In genomic region chr18:79413901-79414300, GRCh38 we compare ENCODE assay signal across 19 cellular contexts. TPM values are rescaled to one million over a fixed set of nuclear protein-coding genes. Genes with fewer than 3 reads are reported as not detected.
DNase-seq lines count a peak whose midpoint lies in the region; ATAC-seq and TF ChIP-seq lines count a peak whose summit lies in the region.
"Had no signal": no experiment of that assay in that cellular context is flagged by ENCODE, and none has a peak within 500 bp of the region (broad histone marks: within the 10 kb centered on the region; RNA-seq: fewer than 3 reads in every experiment).

No MANE protein-coding gene starts in this region.

- POLR2A ChIA-PET in CD4-positive, alpha-beta T cell (lab: Charles Lee): no interaction called here

- TF ChIP-seq CTCF in CD4-positive, alpha-beta T cell (IDR thresholded peaks at IDR 0.05): no peak

- H3K9me3 ChIP-seq in CD4-positive, alpha-beta T cell (ENCODE audit: control insufficient read depth, low read length): no peaks in the 10 kb centered on the region
- H3K9me3 ChIP-seq: BLaER1 treated with 17β-estradiol and CSF1 and Interleukin-3, amounts not matched to agents 10 nM and 100 nM; Caco-2; HAP-1 had no signal

- H3K27ac ChIP-seq in CD4-positive, alpha-beta T cell (ENCODE audit: low read depth, low read length): no peak overlapping the region
- H3K27ac ChIP-seq: BLaER1 treated with 17β-estradiol and CSF1 and Interleukin-3, amounts not matched to agents 10 nM and 100 nM had no signal

- intact Hi-C loops in activated CD4-positive, alpha-beta T cell treated with anti-CD3 and anti-CD28 coated beads, Interleukin-2, amount 10 ng/mL, durations not matched to agents 24 days and 14 days (cut with micrococcal nuclease): no loop called here
- intact Hi-C loops in CD4-positive, alpha-beta T cell (cut with DNase I, micrococcal nuclease): no loop called here
- intact Hi-C loops in posterior vena cava (cut with DNase I): no loop called here

- peaks cover 41% of the 10 kb centered on the region for H3K36me3 Mint-ChIP-seq in activated CD4-positive, alpha-beta T cell treated with anti-CD3 and anti-CD28 coated beads, Interleukin-2, amount 10 ng/mL, durations not matched to agents 24 days and 14 days (ENCODE audit: low read depth)
- H3K36me3 Mint-ChIP-seq in CD4-positive, alpha-beta T cell (ENCODE audit: low read depth): peaks cover 48% of the 10 kb centered on the region

- H3K27me3 ChIP-seq in CD4-positive, alpha-beta T cell (ENCODE audit: control insufficient read depth, insufficient read depth, low read length): no peaks in the 10 kb centered on the region

- no peak overlapping the region for H3K4me3 Mint-ChIP-seq in activated CD4-positive, alpha-beta T cell treated with anti-CD3 and anti-CD28 coated beads, Interleukin-2, amount 10 ng/mL, durations not matched to agents 24 days and 14 days
- H3K4me3 Mint-ChIP-seq in CD4-positive, alpha-beta T cell: no peak overlapping the region

- ATAC-seq in CD4-positive, alpha-beta T cell (ENCODE audit: poor library complexity): no peak
- ATAC-seq: Panc1 had no signal

- no peaks in the 10 kb centered on the region for H3K27me3 Mint-ChIP-seq in activated CD4-positive, alpha-beta T cell treated with anti-CD3 and anti-CD28 coated beads, Interleukin-2, amount 10 ng/mL, durations not matched to agents 24 days and 14 days
- no peaks in the 10 kb centered on the region for H3K27me3 Mint-ChIP-seq in CD4-positive, alpha-beta T cell

- H3K27ac Mint-ChIP-seq in activated CD4-positive, alpha-beta T cell treated with anti-CD3 and anti-CD28 coated beads, Interleukin-2, amount 10 ng/mL, durations not matched to agents 24 days and 14 days: peak overlapping the region; percentile 8
- H3K27ac Mint-ChIP-seq in CD4-positive, alpha-beta T cell: peak overlapping the region; percentile 66

- no peak for DNase-seq in activated CD4-positive, alpha-beta T cell treated with anti-CD3 and anti-CD28 coated beads, Interleukin-2, amount 10 ng/mL, durations not matched to agents 24 days and 14 days
- no peak for DNase-seq in activated CD4-positive, alpha-beta T cell treated with anti-CD3 and anti-CD28 coated beads, Interleukin-2, amount 50 U/mL, for 4 hours
- DNase-seq in CD4-positive, alpha-beta T cell: no peak
- peak; percentile 39 for DNase-seq in epidermal melanocyte (ENCODE audit: insufficient read length, low spot score)
- peak; percentile 53 for DNase-seq in posterior vena cava (ENCODE audit: low spot score)
- DNase-seq in NCI-H187 (lab: John Stamatoyannopoulos, UW): no peak
- no peak for DNase-seq in UCSD-AML1 (lab: John Stamatoyannopoulos, UW; ENCODE audit: unreplicated experiment)
- DNase-seq in NCI-H2227 (lab: John Stamatoyannopoulos, UW; ENCODE audit: unreplicated experiment): no peak
- DNase-seq: 8988T, Caco-2, MM.1S, NCI-H1105 treated with DMSO at 0.1 percent for 48 hours, NCI-H1930, NCI-H2171, NCI-H774, SHP77 had no signal

- no peaks in the 10 kb centered on the region for H3K9me3 Mint-ChIP-seq in activated CD4-positive, alpha-beta T cell treated with anti-CD3 and anti-CD28 coated beads, Interleukin-2, amount 10 ng/mL, durations not matched to agents 24 days and 14 days
- no peaks in the 10 kb centered on the region for H3K9me3 Mint-ChIP-seq in CD4-positive, alpha-beta T cell

- peaks cover 3% of the 10 kb centered on the region for H3K4me1 Mint-ChIP-seq in activated CD4-positive, alpha-beta T cell treated with anti-CD3 and anti-CD28 coated beads, Interleukin-2, amount 10 ng/mL, durations not matched to agents 24 days and 14 days
- H3K4me1 Mint-ChIP-seq in CD4-positive, alpha-beta T cell (ENCODE audit: low read depth): peaks cover 36% of the 10 kb centered on the region

- CTCF ChIA-PET in CD4-positive, alpha-beta T cell (lab: Charles Lee): interaction anchor here (1.4 kb wide), 1 partner anchor 33 kb away, joined by 3 read pairs; no protein-coding TSS in a partner anchor

RNA-seq across cellular contexts. Expression of gene NFATC1, which starts 18.2 kb away (rescaled TPM):
- total RNA-seq in activated CD4-positive, alpha-beta T cell treated with anti-CD3 and anti-CD28 coated beads, Interleukin-2, amount 10 ng/mL, durations not matched to agents 24 days and 14 days: 105 and 107 TPM in 2 replicates
- total RNA-seq in CD4-positive, alpha-beta T cell: 100 to 1,000 TPM; 107 to 113 TPM
- total RNA-seq in posterior vena cava: 10 to 100 TPM; 23.9 to 26.9 TPM

Comparison
In these comparisons a context has a peak if more than half of its experiments do, and no peak if none do; other contexts are left out.
1. DNase-seq: peak in epidermal melanocyte (single experiment) and posterior vena cava (single experiment); none in activated CD4-positive, alpha-beta T cell treated with anti-CD3 and anti-CD28 coated beads, Interleukin-2, amount 10 ng/mL, durations not matched to agents 24 days and 14 days (single experiment), activated CD4-positive, alpha-beta T cell treated with anti-CD3 and anti-CD28 coated beads, Interleukin-2, amount 50 U/mL, for 4 hours (0 of 2), CD4-positive, alpha-beta T cell (0 of 10), NCI-H187 (0 of 2), UCSD-AML1 (single experiment) and NCI-H2227 (single experiment).